ENCODE assay signal across 16 cellular contexts in the genomic region with DNA sequence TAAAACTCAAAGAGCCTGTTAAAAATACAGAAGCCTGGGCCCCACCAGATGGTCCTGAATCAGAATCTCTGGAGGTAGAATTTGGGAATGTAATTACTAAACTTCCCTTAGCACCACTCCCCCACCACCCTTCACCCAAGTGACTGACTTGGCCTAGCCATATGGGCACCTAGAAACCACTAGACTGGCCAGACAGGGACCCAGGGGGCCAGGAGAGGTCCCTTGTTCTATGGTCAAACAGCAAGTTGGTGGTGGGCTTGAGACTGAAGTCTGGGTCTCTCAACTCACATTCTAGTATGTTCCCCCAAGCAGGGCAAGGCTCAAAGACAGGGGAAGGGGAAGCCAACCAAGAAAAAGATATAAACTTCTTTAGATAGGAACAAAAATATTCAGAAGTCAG.
A peak's percentile ranks its signal among the peaks of the same experiment; 100 is the strongest.
DNase-seq lines count a peak whose midpoint lies in the region; ATAC-seq and TF ChIP-seq lines count a peak whose summit lies in the region.
"Had no signal": no experiment of that assay in that cellular context is flagged by ENCODE, and none has a peak within 500 bp of the region (broad histone marks: within the 10 kb centered on the region; RNA-seq: fewer than 3 reads in every experiment).

No MANE protein-coding gene starts in this region.

- no peaks in the 10 kb centered on the region for H3K27me3 ChIP-seq in RWPE2 (ENCODE audit: insufficient read depth, poor library complexity, severe bottlenecking)

- no peak for ATAC-seq in RWPE2 (ENCODE audit: low read depth)
- ATAC-seq: A549; CD8-positive, alpha-beta T cell had no signal

- no peak overlapping the region for H3K27ac ChIP-seq in RWPE2 (ENCODE audit: poor library complexity, severe bottlenecking)
- H3K27ac ChIP-seq: 22Rv1; A549; BLaER1 treated with 17β-estradiol and CSF1 and Interleukin-3, amounts not matched to agents 10 nM and 100 nM; C4-2B had no signal

- no peak for TF ChIP-seq CTCF in RWPE2 (IDR thresholded peaks at IDR 0.05; ENCODE audit: poor library complexity, severe bottlenecking)

- H3K9me3 ChIP-seq in RWPE2 (ENCODE audit: severe bottlenecking) = no peaks in the 10 kb centered on the region
- H3K9me3 ChIP-seq: A549; BLaER1 treated with 17β-estradiol and CSF1 and Interleukin-3, amounts not matched to agents 10 nM and 100 nM; Caco-2 had no signal

- H3K4me1 ChIP-seq in RWPE2 (ENCODE audit: insufficient read depth, poor library complexity, severe bottlenecking) = no peaks in the 10 kb centered on the region
- H3K4me1 ChIP-seq: A549, Caco-2 had no signal

- no peak overlapping the region for H3K4me3 ChIP-seq in RWPE2 (ENCODE audit: severe bottlenecking)
- H3K4me3 ChIP-seq: A549; BLaER1 treated with 17β-estradiol and CSF1 and Interleukin-3, amounts not matched to agents 10 nM and 100 nM had no signal

- peak; percentile 5 for DNase-seq in DMS 273 (lab: John Stamatoyannopoulos, UW; ENCODE audit: unreplicated experiment)
- no peak for DNase-seq in DMS 273 treated with DMSO at 0.1 percent for 48 hours (lab: John Stamatoyannopoulos, UW)
- DNase-seq in RWPE2 (ENCODE audit: low spot score) = peak; percentile 26
- DNase-seq in activated CD4-positive, alpha-beta T cell treated with anti-CD3 and anti-CD28 coated beads for 4 hours = no peak
- DNase-seq in NCI-H1417 (lab: John Stamatoyannopoulos, UW) = no peak
- DNase-seq: AML-193; Caco-2; Calu3; CD4-positive, alpha-beta T cell; CD8-positive, alpha-beta T cell; DMS79 treated with DMSO at 0.1 percent for 48 hours; GF-D8 had no signal

- H3K36me3 ChIP-seq in RWPE2 (ENCODE audit: low read depth) = no peaks in the 10 kb centered on the region
- H3K36me3 ChIP-seq: BLaER1 treated with 17β-estradiol and CSF1 and Interleukin-3, amounts not matched to agents 10 nM and 100 nM had no signal

Comparison
In these comparisons a context has a peak if more than half of its experiments do, and no peak if none do; other contexts are left out.
1. DNase-seq: peak in DMS 273 (single experiment) and RWPE2 (single experiment); none in DMS 273 treated with DMSO at 0.1 percent for 48 hours (single experiment), activated CD4-positive, alpha-beta T cell treated with anti-CD3 and anti-CD28 coated beads for 4 hours (0 of 2) and NCI-H1417 (0 of 3).